ENCODE assay signal across 8 cellular contexts in genomic region chr17:40097931-40098845, GRCh38. TPM values are rescaled to one million over a fixed set of nuclear protein-coding genes. Genes with fewer than 3 reads are reported as not detected.
A peak's percentile ranks its signal among the peaks of the same experiment; 100 is the strongest.
DNase-seq lines count a peak whose midpoint lies in the region; ATAC-seq, FAIRE-seq and TF ChIP-seq lines count a peak whose summit lies in the region.

No MANE protein-coding gene starts in this region.

- H3K4me2 ChIP-seq in DOHH2 (ENCODE audit: low read length) = peak overlapping the region; percentile 92

- intact Hi-C loops in aorta (cut with DNase I) = loop anchor here in 1 of 2 donors (5.0 to 10.0 kb wide), 2 partner anchors 69 to 237 kb away; no protein-coding TSS in a partner anchor

- H3K9me2 ChIP-seq in DOHH2 (replicated peaks; ENCODE audit: control insufficient read depth, low read length) = no peaks in the 10 kb centered on the region

- H3F3A ChIP-seq in DOHH2 (ENCODE audit: control insufficient read depth, insufficient read depth) = no peaks in the 10 kb centered on the region

- no peak for FAIRE-seq in GM19239 (lab: Jason Lieb, UNC)

- peak overlapping the region; percentile 74 for H3K4me3 ChIP-seq in DOHH2 (ENCODE audit: low read length)
- H3K4me3 ChIP-seq in NT2/D1 (ENCODE audit: insufficient read length, low read depth) = peak overlapping the region; percentile 16
- H3K4me3 ChIP-seq in mucosa of rectum (ENCODE audit: low read length in 2 of 2) = peak overlapping the region; percentile 53 to 60
- H3K4me3 ChIP-seq in aorta (ENCODE audit: low read length in 2 of 2) = peak overlapping the region in 1 of 2 donors; percentile 12

- peak overlapping the region; percentile 42 for H3K27ac ChIP-seq in DOHH2 (ENCODE audit: low read depth, low read length)
- peak overlapping the region; percentile 90 to 97 for H3K27ac ChIP-seq in mucosa of rectum (ENCODE audit: low read depth in 2 of 2, low read length in 2 of 2)
- peak overlapping the region; percentile 50 to 92 for H3K27ac ChIP-seq in aorta (ENCODE audit: low read depth in 1 of 2, low read length in 2 of 2)

- peaks cover 9% of the 10 kb centered on the region for H3K27me3 ChIP-seq in DOHH2 (ENCODE audit: control insufficient read depth, low read length)
- peaks cover 11% of the 10 kb centered on the region for H3K27me3 ChIP-seq in NT2/D1 (ENCODE audit: insufficient read depth, insufficient read length)
- no peaks in the 10 kb centered on the region for H3K27me3 ChIP-seq in mucosa of rectum (ENCODE audit: control insufficient read depth in 2 of 2, insufficient read depth in 2 of 2, low read length in 2 of 2)
- no peaks in the 10 kb centered on the region for H3K27me3 ChIP-seq in aorta (ENCODE audit: control insufficient read depth in 1 of 2, insufficient read depth in 2 of 2, low read length in 1 of 2)

- ATAC-seq in aorta (ENCODE audit: low FRiP score) = peak; percentile 33

- no peaks in the 10 kb centered on the region for H3K9me3 ChIP-seq in DOHH2 (ENCODE audit: control insufficient read depth, insufficient read depth, low read length)
- H3K9me3 ChIP-seq in NT2/D1 (ENCODE audit: insufficient read depth, low read length) = peaks cover 4% of the 10 kb centered on the region; the same call in 1 of the 2 replicates
- no peaks in the 10 kb centered on the region for H3K9me3 ChIP-seq in mucosa of rectum (ENCODE audit: control insufficient read depth in 2 of 2, low read length in 2 of 2)
- H3K9me3 ChIP-seq in aorta (ENCODE audit: control insufficient read depth, low read length) = no peaks in the 10 kb centered on the region

- H3K9ac ChIP-seq in NT2/D1 (ENCODE audit: insufficient read length, low read depth) (peak overlapping the region; percentile 17), mucosa of rectum (ENCODE audit: low read depth in 1 of 2, low read length in 2 of 2) (peak overlapping the region; percentile 67 to 86)

- DNase-seq in NT2/D1 (ENCODE audit: low read depth, low spot score) (no peak), cortex of kidney (lab: John Stamatoyannopoulos, UW) (peak; percentile 33), aorta (peak; percentile 89), NCI-H187 (lab: John Stamatoyannopoulos, UW) (no peak), GM19239 (ENCODE audit: insufficient read length, low spot score) (no peak)
- DNase-seq in stimulated activated CD4-positive, alpha-beta T cell treated with anti-CD3 and anti-CD28 coated beads, Interleukin-2, amount 100 ng/mL, for 48 hours = no peak

- H3K79me2 ChIP-seq in DOHH2 (ENCODE audit: control insufficient read depth, low read length) = no peaks in the 10 kb centered on the region

- WGBS in aorta, 2 donors = 15 to 16% methylated on average over 9 of the region's 9 CpGs

- no peaks in the 10 kb centered on the region for H4K20me1 ChIP-seq in DOHH2 (ENCODE audit: control insufficient read depth, insufficient read depth, low read depth, low read length)

- H3K36me3 ChIP-seq in DOHH2 (ENCODE audit: control insufficient read depth, low read length) (peaks cover 23% of the 10 kb centered on the region), NT2/D1 (ENCODE audit: insufficient read depth, insufficient read length, low read length) (peaks cover 36% of the 10 kb centered on the region), mucosa of rectum (ENCODE audit: control insufficient read depth in 2 of 2, insufficient read depth in 2 of 2, low read length in 2 of 2) (peaks cover 35 to 39% of the 10 kb centered on the region in 2 donors), aorta (ENCODE audit: control insufficient read depth in 1 of 2, insufficient read depth in 2 of 2, low read length in 1 of 2) (peaks cover 0 to 5% of the 10 kb centered on the region in 2 donors)

- no peak for TF ChIP-seq CTCF in DOHH2 (IDR thresholded peaks at IDR 0.05; ENCODE audit: low read depth, low read length, poor library complexity, severe bottlenecking)

- H3K4me1 ChIP-seq in DOHH2 (ENCODE audit: control insufficient read depth, low read length) = peaks cover 64% of the 10 kb centered on the region
- peaks cover 28% of the 10 kb centered on the region for H3K4me1 ChIP-seq in NT2/D1 (ENCODE audit: insufficient read depth, insufficient read length)
- H3K4me1 ChIP-seq in mucosa of rectum (ENCODE audit: control insufficient read depth in 2 of 2, insufficient read depth in 2 of 2, low read length in 2 of 2) = peaks cover 64 to 68% of the 10 kb centered on the region in 2 donors
- H3K4me1 ChIP-seq in aorta (ENCODE audit: control insufficient read depth in 1 of 2, insufficient read depth in 2 of 2, low read length in 2 of 2) = no peaks in the 10 kb centered on the region

RNA-seq across cellular contexts. Expression of gene NR1D1, which starts 2.2 kb away (rescaled TPM):
- 10 to 100 TPM; 18.4 to 53.6 TPM for total RNA-seq in aorta
- polyA plus RNA-seq in aorta = 10 to 100 TPM in 1 of 2 donors, 1 to 10 TPM in 1; 8.6 to 28.5 TPM

RNA-seq across cellular contexts. Expression of gene MSL1, which starts 23.6 kb away (rescaled TPM):
- total RNA-seq in aorta = 100 to 1,000 TPM in 1 of 2 donors, 10 to 100 TPM in 1; 81.0 to 100 TPM
- 100 to 1,000 TPM in 1 of 2 donors, 10 to 100 TPM in 1; 21.2 to 171 TPM for polyA plus RNA-seq in aorta

RNA-seq across cellular contexts. Expression of gene THRA, which starts 35.4 kb away (rescaled TPM):
- total RNA-seq in aorta = 10 to 100 TPM; 53.7 to 62.3 TPM
- 10 to 100 TPM; 38.9 to 52.1 TPM for polyA plus RNA-seq in aorta

RNA-seq across cellular contexts. Expression of gene CASC3, which starts 42.1 kb away (rescaled TPM):
- total RNA-seq in aorta = 100 to 1,000 TPM; 115 to 116 TPM
- 10 to 100 TPM; 68.3 to 94.7 TPM for polyA plus RNA-seq in aorta

RNA-seq across cellular contexts. Expression of gene MED24, which starts 44.0 kb away (rescaled TPM):
- 10 to 100 TPM; 60.8 to 70.9 TPM for total RNA-seq in aorta
- polyA plus RNA-seq in aorta = 10 to 100 TPM; 20.7 to 66.5 TPM

Comparison
In these comparisons a context has a peak if more than half of its experiments do, and no peak if none do; other contexts are left out.
1. H3K27ac ChIP-seq: peak in every context shown above with its lines; median percentile 94 in mucosa of rectum; 71 in aorta; 42 in DOHH2.
2. DNase-seq: peak in cortex of kidney (single experiment) and aorta (2 of 2); none in NT2/D1 (single experiment), NCI-H187 (0 of 2), stimulated activated CD4-positive, alpha-beta T cell treated with anti-CD3 and anti-CD28 coated beads, Interleukin-2, amount 100 ng/mL, for 48 hours (0 of 2) and GM19239 (single experiment).